In the genomic region with DNA sequence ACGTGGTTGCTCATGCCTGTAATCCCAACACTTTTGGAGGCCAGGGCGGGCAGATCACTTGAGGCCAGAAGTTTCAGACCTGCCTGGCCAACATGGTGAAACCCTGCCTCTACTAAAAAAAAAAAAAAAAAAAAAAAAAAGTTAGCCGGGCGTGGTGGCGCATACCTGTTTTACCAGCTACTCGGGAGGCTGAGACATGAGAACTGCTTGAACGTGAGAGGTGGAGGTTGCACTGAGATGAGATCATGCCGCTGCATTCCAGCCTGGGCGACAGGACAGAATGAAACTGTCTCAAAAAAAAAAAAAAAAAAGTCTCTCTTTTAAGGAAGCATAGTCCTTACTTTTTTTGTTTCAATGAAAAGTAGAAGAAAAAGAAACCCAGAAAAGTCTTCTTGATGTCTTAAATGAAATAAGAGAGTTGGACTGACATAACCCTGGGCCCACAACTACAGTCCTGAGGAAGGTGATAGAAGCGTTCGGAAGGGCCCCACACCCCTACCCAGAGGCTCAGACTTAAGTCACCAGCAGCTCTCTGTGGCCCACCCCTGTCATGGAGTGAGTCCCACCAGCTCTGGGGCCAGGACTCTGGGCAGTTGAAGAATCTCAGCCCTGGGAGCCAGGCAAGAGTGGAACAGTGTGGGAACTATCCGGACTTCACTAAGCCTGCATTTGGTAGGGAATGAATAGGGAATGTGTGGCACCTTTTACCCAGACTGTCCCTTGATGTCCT, we compare ENCODE assay signal across 24 cellular contexts. TPM values are rescaled to one million over a fixed set of nuclear protein-coding genes. Genes with fewer than 3 reads are reported as not detected.
"Had no signal": no experiment of that assay in that cellular context is flagged by ENCODE, and none has a peak within 500 bp of the region (broad histone marks: within the 10 kb centered on the region; RNA-seq: fewer than 3 reads in every experiment).

No MANE protein-coding gene starts in this region.

- H3K27me3 Mint-ChIP-seq: activated naive CD4-positive, alpha-beta T cell treated with anti-CD3 and anti-CD28 coated beads, Interleukin-2, amount 50 U/mL, for 24 hours had no signal

- H2AFZ ChIP-seq: neural progenitor cell had no signal

- H3K9me3 ChIP-seq: colonic mucosa, right atrium auricular region, spleen, tibial nerve had no signal

- H3K4me3 ChIP-seq: colonic mucosa, neural progenitor cell, right atrium auricular region, spleen, tibial nerve had no signal

- H3K9ac ChIP-seq: neural progenitor cell had no signal

- H3K36me3 ChIP-seq: colonic mucosa, neural progenitor cell, right atrium auricular region, spleen, tibial nerve had no signal

- H3K27ac ChIP-seq: colonic mucosa, neural progenitor cell, right atrium auricular region, spleen, tibial nerve had no signal

- H3K4me3 Mint-ChIP-seq: activated B cell treated with CpG ODN at 0.5 μM for 24 hours; activated naive CD4-positive, alpha-beta T cell treated with anti-CD3 and anti-CD28 coated beads, Interleukin-2, amount 50 U/mL, for 24 hours; activated T-cell treated with anti-CD3 and anti-CD28 coated beads, Interleukin-2, amount 50 U/mL, for 4 hours; memory B cell; neural progenitor cell had no signal

- H3K9me3 Mint-ChIP-seq: activated B cell treated with CpG ODN at 0.5 μM for 24 hours; activated naive CD4-positive, alpha-beta T cell treated with anti-CD3 and anti-CD28 coated beads, Interleukin-2, amount 50 U/mL, for 24 hours; activated T-cell treated with anti-CD3 and anti-CD28 coated beads, Interleukin-2, amount 50 U/mL, for 4 hours; activated T-helper 2 cell treated with anti-CD3 and anti-CD28 coated beads, Interferon-gamma antibody, Interleukin-2, Interleukin-4, amounts not matched to agents 10 μg/mL and 5 μg/mL and 100 μg/mL, durations not matched to agents 14 hours and 24 hours and 36 hours; memory B cell; naive thymus-derived CD8-positive, alpha-beta T cell; neural progenitor cell had no signal

- ATAC-seq: activated T-cell treated with anti-CD3 and anti-CD28 coated beads, Interleukin-2, amount 50 U/mL, for 4 hours; left colon; naive thymus-derived CD8-positive, alpha-beta T cell; SK-N-SH treated with all-trans-retinoic acid at 6 μM for 48 hours had no signal

- H3K27ac Mint-ChIP-seq: activated B cell treated with CpG ODN at 0.5 μM for 24 hours; activated T-helper 2 cell treated with anti-CD3 and anti-CD28 coated beads, Interferon-gamma antibody, Interleukin-2, Interleukin-4, amounts not matched to agents 10 μg/mL and 5 μg/mL and 100 μg/mL, durations not matched to agents 14 hours and 24 hours and 36 hours; memory B cell; neural progenitor cell had no signal

- DNase-seq: activated B cell treated with CpG ODN at 0.5 μM for 24 hours; activated CD4-positive, alpha-beta T cell treated with anti-CD3 and anti-CD28 coated beads, Interleukin-2, amount 50 U/mL, for 1 hour; activated T-cell treated with anti-CD3 and anti-CD28 coated beads, Interleukin-2, amount 50 U/mL, for 4 hours; cerebellar nuclear complex; colonic mucosa; effector CD8-positive, alpha-beta T cell; erythroblast; head of caudate nucleus; hippocampal formation; kidney; left colon; naive thymus-derived CD8-positive, alpha-beta T cell; spleen; stimulated activated naive CD4-positive, alpha-beta T cell treated with Interleukin-2 at 50 U/mL for 16 hours had no signal

- H3K27me3 ChIP-seq: colonic mucosa, neural progenitor cell, right atrium auricular region, tibial nerve had no signal

- H3K4me2 ChIP-seq: neural progenitor cell had no signal

- H3K36me3 Mint-ChIP-seq: activated naive CD4-positive, alpha-beta T cell treated with anti-CD3 and anti-CD28 coated beads, Interleukin-2, amount 50 U/mL, for 24 hours; memory B cell; naive thymus-derived CD8-positive, alpha-beta T cell had no signal

RNA-seq across cellular contexts. Expression of gene NME9, which starts 2.6 kb away (rescaled TPM):
- total RNA-seq: activated B cell treated with CpG ODN at 0.5 μM for 24 hours; activated T-cell treated with anti-CD3 and anti-CD28 coated beads, Interleukin-2, amount 50 U/mL, for 4 hours; colonic mucosa; dermis microvascular lymphatic vessel endothelial cell; fibroblast of lung; pulmonary artery endothelial cell; right atrium auricular region; tibial nerve had no signal
- polyA plus RNA-seq: fibroblast of lung had no signal

RNA-seq across cellular contexts. Expression of gene MRAS, which starts 21.3 kb away (rescaled TPM):
- total RNA-seq: activated T-helper 2 cell treated with anti-CD3 and anti-CD28 coated beads, Interferon-gamma antibody, Interleukin-2, Interleukin-4, amounts not matched to agents 10 μg/mL and 5 μg/mL and 100 μg/mL, durations not matched to agents 14 hours and 24 hours and 36 hours had no signal
- polyA plus RNA-seq: naive thymus-derived CD8-positive, alpha-beta T cell had no signal
